9 cellular contexts compared by ENCODE assay signal in genomic region chr21:34883501-34884271, GRCh38.
DNase-seq lines count a peak whose midpoint lies in the region; ATAC-seq and TF ChIP-seq lines count a peak whose summit lies in the region.
"Had no signal": no experiment of that assay in that cellular context is flagged by ENCODE, and none has a peak within 500 bp of the region (broad histone marks: within the 10 kb centered on the region; RNA-seq: fewer than 3 reads in every experiment).

No MANE protein-coding gene starts in this region.

- no peaks in the 10 kb centered on the region for H3K9me2 ChIP-seq in SK-N-SH

- POLR2A ChIA-PET in SK-N-SH (lab: Yijun Ruan, JAX), result no interaction called here

- no peak for ATAC-seq in SK-N-SH treated with all-trans-retinoic acid at 6 μM for 48 hours

- peaks cover 91% of the 10 kb centered on the region for H3K79me2 ChIP-seq in SK-N-SH (ENCODE audit: insufficient read depth)

- TF ChIP-seq RAD21 in SK-N-SH (IDR thresholded peaks at IDR 0.05; ENCODE audit: low read length), result no peak

- TF ChIP-seq CTCF in SK-N-SH (IDR thresholded peaks at IDR 0.05) (no peak), endothelial cell (IDR thresholded peaks at IDR 0.05; ENCODE audit: unreplicated experiment) (no peak)

- no peaks in the 10 kb centered on the region for H3K9me3 ChIP-seq in SK-N-SH
- H3K9me3 ChIP-seq in skeletal muscle satellite cell (replicated peaks; ENCODE audit: low read length), result no peaks in the 10 kb centered on the region

- CTCF ChIA-PET in SK-N-SH (lab: Yijun Ruan, JAX), result interaction anchor here (1.6 kb wide), 1 partner anchor 138 kb away, joined by 5 read pairs; no protein-coding TSS in a partner anchor

- peaks cover 45% of the 10 kb centered on the region for H3F3A ChIP-seq in SK-N-SH (replicated peaks; ENCODE audit: insufficient read depth)

- no peak for TF ChIP-seq EP300 in SK-N-SH (IDR thresholded peaks at IDR 0.05; ENCODE audit: borderline replicate concordance in 1 of 2, low read depth in 1 of 2, low read length in 1 of 2)

- H3K9me3 Mint-ChIP-seq in endothelial cell (ENCODE audit: unreplicated experiment), result no peaks in the 10 kb centered on the region

- no peak overlapping the region for H3K27ac Mint-ChIP-seq in endothelial cell (ENCODE audit: unreplicated experiment)

- H3K4me3 Mint-ChIP-seq in endothelial cell (ENCODE audit: unreplicated experiment), result peak overlapping the region; percentile 63

- peaks cover 19 to 29% of the 10 kb centered on the region in 2 experiments for H3K36me3 ChIP-seq in SK-N-SH (replicated peaks in 1 of 2; ENCODE audit: control insufficient read depth in 1 of 2, insufficient read depth in 2 of 2, low read length in 1 of 2)
- peaks cover 51% of the 10 kb centered on the region for H3K36me3 ChIP-seq in skeletal muscle satellite cell (ENCODE audit: insufficient read depth, low read length)

- peak overlapping the region; percentile 86 for H3K4me2 ChIP-seq in SK-N-SH
- H3K4me2 ChIP-seq in skeletal muscle satellite cell (ENCODE audit: low read length), result peak overlapping the region; percentile 92

- H3K27ac ChIP-seq in SK-N-SH (ENCODE audit: low read depth in 2 of 2, low read length in 1 of 2), result peak overlapping the region; percentile 60 to 95

- peaks cover 30% of the 10 kb centered on the region for H3K4me1 Mint-ChIP-seq in endothelial cell (ENCODE audit: unreplicated experiment)

- H3K4me1 ChIP-seq in SK-N-SH (ENCODE audit: control insufficient read depth in 1 of 2, insufficient read depth in 2 of 2, low read depth in 1 of 2, low read length in 1 of 2) (peaks cover 8 to 9% of the 10 kb centered on the region in 2 experiments; a peak in 2 of 4 replicates), skeletal muscle satellite cell (ENCODE audit: control insufficient read depth, insufficient read depth, low read length) (peaks cover 50% of the 10 kb centered on the region)

- no peak overlapping the region for H2AFZ ChIP-seq in SK-N-SH (ENCODE audit: low read depth)

- H3K9ac ChIP-seq in SK-N-SH (peak overlapping the region; percentile 92), skeletal muscle satellite cell (ENCODE audit: low read depth, low read length) (peak overlapping the region; percentile 99)

- DNase-seq in SK-N-SH (no peak), OCI-M1 (lab: John Stamatoyannopoulos, UW) (peak; percentile 72), endothelial cell (ENCODE audit: low spot score) (no peak), amniotic stem cell (lab: John Stamatoyannopoulos, UW) (no peak), AG08396 (ENCODE audit: low spot score) (no peak), D341Med (ENCODE audit: low spot score) (no peak)
- DNase-seq: NCI-H187 treated with DMSO at 0.1 percent for 48 hours had no signal

- peak overlapping the region; percentile 81; a peak in 3 of 4 replicates for H3K4me3 ChIP-seq in SK-N-SH (ENCODE audit: low read depth in 2 of 2, low read length in 1 of 2)
- H3K4me3 ChIP-seq in skeletal muscle satellite cell (ENCODE audit: low read length), result peak overlapping the region; percentile 84

- H3K36me3 Mint-ChIP-seq in endothelial cell (ENCODE audit: low read depth, unreplicated experiment), result peaks cover 4% of the 10 kb centered on the region

- H4K20me1 ChIP-seq in SK-N-SH (ENCODE audit: insufficient read depth), result peaks cover 30% of the 10 kb centered on the region

- H3K27me3 ChIP-seq in SK-N-SH (ENCODE audit: insufficient read depth), result no peaks in the 10 kb centered on the region
- no peaks in the 10 kb centered on the region for H3K27me3 ChIP-seq in skeletal muscle satellite cell (ENCODE audit: control insufficient read depth, insufficient read depth, low read length)

- H3K27me3 Mint-ChIP-seq in endothelial cell (ENCODE audit: unreplicated experiment), result peaks cover 7% of the 10 kb centered on the region

- 68% methylated on average over 6 of the region's 6 CpGs for WGBS in SK-N-SH (ENCODE audit: low lambda C conversion rate)

TF ChIP-seq in SK-N-SH, 30 proteins besides CTCF, POLR2A, EP300 and RAD21:
- TF ChIP-seq RCOR1 (IDR thresholded peaks at IDR 0.05; ENCODE audit: low read length), result no peak
- TF ChIP-seq MEF2A (IDR thresholded peaks at IDR 0.05; ENCODE audit: borderline replicate concordance, low read depth), result no peak

TF ChIP-seq in SK-N-SH treated with all-trans-retinoic acid at 6 μM for 48 hours, 23 proteins besides CTCF, POLR2A, EP300 and RAD21:
- TF ChIP-seq ZC3H10 (CRISPR knock-in tag; IDR thresholded peaks at IDR 0.05) (no peak), GLIS3 (CRISPR knock-in tag; IDR thresholded peaks at IDR 0.05) (no peak), OSR1 (CRISPR knock-in tag; IDR thresholded peaks at IDR 0.05) (no peak), TCF4 (CRISPR knock-in tag; IDR thresholded peaks at IDR 0.05; ENCODE audit: borderline replicate concordance) (no peak), PATZ1 (CRISPR knock-in tag; IDR thresholded peaks at IDR 0.05; ENCODE audit: borderline replicate concordance) (no peak), ISL1 (CRISPR knock-in tag; IDR thresholded peaks at IDR 0.05) (no peak), RARB (CRISPR knock-in tag; IDR thresholded peaks at IDR 0.05) (no peak), ZNF565 (CRISPR knock-in tag; conservative IDR thresholded peaks at IDR 0.05; ENCODE audit: low read depth) (no peak), POU6F1 (CRISPR knock-in tag; IDR thresholded peaks at IDR 0.05; ENCODE audit: borderline replicate concordance, low read depth) (no peak), ZNF70 (CRISPR knock-in tag; IDR thresholded peaks at IDR 0.05) (no peak)
